Comparison of ENCODE assay signal across 1 cellular context in genomic region chr11:128533473-128533872, GRCh38.
TF ChIP-seq lines count a peak whose summit lies in the region.

No MANE protein-coding gene starts in this region.

TF ChIP-seq in GM23338, 12 proteins besides CTCF, POLR2A, EP300 and RAD21 (continued from another document):
- TF ChIP-seq, protein P1, sequence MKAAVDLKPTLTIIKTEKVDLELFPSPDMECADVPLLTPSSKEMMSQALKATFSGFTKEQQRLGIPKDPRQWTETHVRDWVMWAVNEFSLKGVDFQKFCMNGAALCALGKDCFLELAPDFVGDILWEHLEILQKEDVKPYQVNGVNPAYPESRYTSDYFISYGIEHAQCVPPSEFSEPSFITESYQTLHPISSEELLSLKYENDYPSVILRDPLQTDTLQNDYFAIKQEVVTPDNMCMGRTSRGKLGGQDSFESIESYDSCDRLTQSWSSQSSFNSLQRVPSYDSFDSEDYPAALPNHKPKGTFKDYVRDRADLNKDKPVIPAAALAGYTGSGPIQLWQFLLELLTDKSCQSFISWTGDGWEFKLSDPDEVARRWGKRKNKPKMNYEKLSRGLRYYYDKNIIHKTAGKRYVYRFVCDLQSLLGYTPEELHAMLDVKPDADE (IDR thresholded peaks at IDR 0.05), result no peak
- TF ChIP-seq, protein P2, sequence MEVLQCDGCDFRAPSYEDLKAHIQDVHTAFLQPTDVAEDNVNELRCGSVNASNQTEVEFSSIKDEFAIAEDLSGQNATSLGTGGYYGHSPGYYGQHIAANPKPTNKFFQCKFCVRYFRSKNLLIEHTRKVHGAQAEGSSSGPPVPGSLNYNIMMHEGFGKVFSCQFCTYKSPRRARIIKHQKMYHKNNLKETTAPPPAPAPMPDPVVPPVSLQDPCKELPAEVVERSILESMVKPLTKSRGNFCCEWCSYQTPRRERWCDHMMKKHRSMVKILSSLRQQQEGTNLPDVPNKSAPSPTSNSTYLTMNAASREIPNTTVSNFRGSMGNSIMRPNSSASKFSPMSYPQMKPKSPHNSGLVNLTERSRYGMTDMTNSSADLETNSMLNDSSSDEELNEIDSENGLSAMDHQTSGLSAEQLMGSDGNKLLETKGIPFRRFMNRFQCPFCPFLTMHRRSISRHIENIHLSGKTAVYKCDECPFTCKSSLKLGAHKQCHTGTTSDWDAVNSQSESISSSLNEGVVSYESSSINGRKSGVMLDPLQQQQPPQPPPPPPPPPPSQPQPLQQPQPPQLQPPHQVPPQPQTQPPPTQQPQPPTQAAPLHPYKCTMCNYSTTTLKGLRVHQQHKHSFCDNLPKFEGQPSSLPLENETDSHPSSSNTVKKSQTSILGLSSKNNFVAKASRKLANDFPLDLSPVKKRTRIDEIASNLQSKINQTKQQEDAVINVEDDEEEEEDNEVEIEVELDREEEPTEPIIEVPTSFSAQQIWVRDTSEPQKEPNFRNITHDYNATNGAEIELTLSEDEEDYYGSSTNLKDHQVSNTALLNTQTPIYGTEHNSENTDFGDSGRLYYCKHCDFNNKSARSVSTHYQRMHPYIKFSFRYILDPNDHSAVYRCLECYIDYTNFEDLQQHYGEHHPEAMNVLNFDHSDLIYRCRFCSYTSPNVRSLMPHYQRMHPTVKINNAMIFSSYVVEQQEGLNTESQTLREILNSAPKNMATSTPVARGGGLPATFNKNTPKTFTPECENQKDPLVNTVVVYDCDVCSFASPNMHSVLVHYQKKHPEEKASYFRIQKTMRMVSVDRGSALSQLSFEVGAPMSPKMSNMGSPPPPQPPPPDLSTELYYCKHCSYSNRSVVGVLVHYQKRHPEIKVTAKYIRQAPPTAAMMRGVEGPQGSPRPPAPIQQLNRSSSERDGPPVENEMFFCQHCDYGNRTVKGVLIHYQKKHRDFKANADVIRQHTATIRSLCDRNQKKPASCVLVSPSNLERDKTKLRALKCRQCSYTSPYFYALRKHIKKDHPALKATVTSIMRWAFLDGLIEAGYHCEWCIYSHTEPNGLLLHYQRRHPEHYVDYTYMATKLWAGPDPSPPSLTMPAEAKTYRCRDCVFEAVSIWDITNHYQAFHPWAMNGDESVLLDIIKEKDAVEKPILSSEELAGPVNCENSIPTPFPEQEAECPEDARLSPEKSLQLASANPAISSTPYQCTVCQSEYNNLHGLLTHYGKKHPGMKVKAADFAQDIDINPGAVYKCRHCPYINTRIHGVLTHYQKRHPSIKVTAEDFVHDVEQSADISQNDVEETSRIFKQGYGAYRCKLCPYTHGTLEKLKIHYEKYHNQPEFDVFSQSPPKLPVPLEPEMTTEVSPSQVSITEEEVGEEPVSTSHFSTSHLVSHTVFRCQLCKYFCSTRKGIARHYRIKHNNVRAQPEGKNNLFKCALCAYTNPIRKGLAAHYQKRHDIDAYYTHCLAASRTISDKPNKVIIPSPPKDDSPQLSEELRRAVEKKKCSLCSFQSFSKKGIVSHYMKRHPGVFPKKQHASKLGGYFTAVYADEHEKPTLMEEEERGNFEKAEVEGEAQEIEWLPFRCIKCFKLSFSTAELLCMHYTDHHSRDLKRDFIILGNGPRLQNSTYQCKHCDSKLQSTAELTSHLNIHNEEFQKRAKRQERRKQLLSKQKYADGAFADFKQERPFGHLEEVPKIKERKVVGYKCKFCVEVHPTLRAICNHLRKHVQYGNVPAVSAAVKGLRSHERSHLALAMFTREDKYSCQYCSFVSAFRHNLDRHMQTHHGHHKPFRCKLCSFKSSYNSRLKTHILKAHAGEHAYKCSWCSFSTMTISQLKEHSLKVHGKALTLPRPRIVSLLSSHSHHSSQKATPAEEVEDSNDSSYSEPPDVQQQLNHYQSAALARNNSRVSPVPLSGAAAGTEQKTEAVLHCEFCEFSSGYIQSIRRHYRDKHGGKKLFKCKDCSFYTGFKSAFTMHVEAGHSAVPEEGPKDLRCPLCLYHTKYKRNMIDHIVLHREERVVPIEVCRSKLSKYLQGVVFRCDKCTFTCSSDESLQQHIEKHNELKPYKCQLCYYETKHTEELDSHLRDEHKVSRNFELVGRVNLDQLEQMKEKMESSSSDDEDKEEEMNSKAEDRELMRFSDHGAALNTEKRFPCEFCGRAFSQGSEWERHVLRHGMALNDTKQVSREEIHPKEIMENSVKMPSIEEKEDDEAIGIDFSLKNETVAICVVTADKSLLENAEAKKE (CRISPR knock-in tag; IDR thresholded peaks at IDR 0.05), result no peak
- TF ChIP-seq STAT1 (IDR thresholded peaks at IDR 0.05; ENCODE audit: unreplicated experiment) (no peak), ZNF331 (CRISPR knock-in tag; IDR thresholded peaks at IDR 0.05; ENCODE audit: low read depth) (no peak)
